In genomic region chr4:113593400-113594230, GRCh38 we compare ENCODE assay signal across 13 cellular contexts.
DNase-seq lines count a peak whose midpoint lies in the region; ATAC-seq and TF ChIP-seq lines count a peak whose summit lies in the region.
"Had no signal": no experiment of that assay in that cellular context is flagged by ENCODE, and none has a peak within 500 bp of the region (broad histone marks: within the 10 kb centered on the region; RNA-seq: fewer than 3 reads in every experiment).

No MANE protein-coding gene starts in this region.

- peak overlapping the region; percentile 84 for H3K27ac Mint-ChIP-seq in activated naive CD8-positive, alpha-beta T cell
- H3K27ac Mint-ChIP-seq: nephron had no signal

- no peak overlapping the region for H3K4me3 ChIP-seq in BE2C (ENCODE audit: low read depth, low read length)
- H3K4me3 ChIP-seq: hepatocyte had no signal

- no peak for TF ChIP-seq CTCF in BE2C (IDR thresholded peaks at IDR 0.05; ENCODE audit: low read depth, low read length)

- H3K4me1 ChIP-seq in BE2C = no peaks in the 10 kb centered on the region; the same call in 1 of the 2 replicates

- H3K9me3 ChIP-seq in BE2C = no peaks in the 10 kb centered on the region

- H3K9me3 Mint-ChIP-seq in activated naive CD8-positive, alpha-beta T cell (ENCODE audit: low read depth) = peaks cover 10% of the 10 kb centered on the region
- H3K9me3 Mint-ChIP-seq: activated T-helper 2 cell treated with anti-CD3 and anti-CD28 coated beads, Interferon-gamma antibody, Interleukin-2, Interleukin-4, amounts not matched to agents 10 μg/mL and 5 μg/mL and 100 μg/mL, durations not matched to agents 14 hours and 24 hours and 36 hours; nephron had no signal

- DNase-seq in EL (no peak), BE2C (no peak), NCI-H748 treated with DMSO at 0.1 percent for 48 hours (lab: John Stamatoyannopoulos, UW) (no peak)
- no peak for DNase-seq in activated CD8-positive, alpha-beta memory T cell treated with anti-CD3 and anti-CD28 coated beads, Interleukin-2, amount 50 U/mL, for 4 hours
- DNase-seq: dermis blood vessel endothelial cell, SW 1271 had no signal

- no peaks in the 10 kb centered on the region for H3K27me3 Mint-ChIP-seq in activated naive CD8-positive, alpha-beta T cell

- no peaks in the 10 kb centered on the region for H3K27me3 ChIP-seq in BE2C
- H3K27me3 ChIP-seq: hepatocyte had no signal

- peaks cover 49% of the 10 kb centered on the region for H3K36me3 Mint-ChIP-seq in activated naive CD8-positive, alpha-beta T cell

- no peaks in the 10 kb centered on the region for H3K36me3 ChIP-seq in BE2C

- H3K4me1 Mint-ChIP-seq in activated naive CD8-positive, alpha-beta T cell (ENCODE audit: low read depth) = peaks cover 74% of the 10 kb centered on the region

- peak overlapping the region; percentile 46 for H3K4me3 Mint-ChIP-seq in activated naive CD8-positive, alpha-beta T cell
- H3K4me3 Mint-ChIP-seq: nephron had no signal

- ATAC-seq in GM18517 (IDR thresholded peaks at IDR 0.05; ENCODE audit: unreplicated experiment) (peak; percentile 82), GM21423 (IDR thresholded peaks at IDR 0.05; ENCODE audit: unreplicated experiment) (peak; percentile 61), HG03159 (IDR thresholded peaks at IDR 0.05; ENCODE audit: unreplicated experiment) (peak; percentile 59)
